Comparison of ENCODE assay signal across 9 cellular contexts in genomic region chr3:149339931-149340309, GRCh38. TPM values are rescaled to one million over a fixed set of nuclear protein-coding genes. Genes with fewer than 3 reads are reported as not detected.
DNase-seq lines count a peak whose midpoint lies in the region; ATAC-seq and TF ChIP-seq lines count a peak whose summit lies in the region.
"Had no signal": no experiment of that assay in that cellular context is flagged by ENCODE, and none has a peak within 500 bp of the region (broad histone marks: within the 10 kb centered on the region; RNA-seq: fewer than 3 reads in every experiment).

No MANE protein-coding gene starts in this region.

- no peaks in the 10 kb centered on the region for H3K27me3 Mint-ChIP-seq in chondrocyte (ENCODE audit: low read depth)
- peaks cover 36% of the 10 kb centered on the region for H3K27me3 Mint-ChIP-seq in activated T-cell treated with anti-CD3 and anti-CD28 coated beads, Interleukin-2, amount 50 U/mL, for 72 hours (ENCODE audit: low read depth)

- peak overlapping the region; percentile 88 for H3K27ac Mint-ChIP-seq in chondrocyte (ENCODE audit: unreplicated experiment)
- no peak overlapping the region for H3K27ac Mint-ChIP-seq in activated T-cell treated with anti-CD3 and anti-CD28 coated beads, Interleukin-2, amount 50 U/mL, for 72 hours

- H3K36me3 ChIP-seq in left lung (no peaks in the 10 kb centered on the region), vagina (no peaks in the 10 kb centered on the region)
- H3K36me3 ChIP-seq: HAP-1 had no signal

- ATAC-seq in left lung: peak; percentile 97
- no peak for ATAC-seq in HG03460 (IDR thresholded peaks at IDR 0.05; ENCODE audit: unreplicated experiment)
- no peak for ATAC-seq in activated T-cell treated with anti-CD3 and anti-CD28 coated beads, Interleukin-2, amount 50 U/mL, for 72 hours (replicated peaks in 1 of 2)

- H3K4me1 ChIP-seq in left lung (peaks cover 6 to 42% of the 10 kb centered on the region in 2 donors), vagina (peaks cover 4% of the 10 kb centered on the region)

- no peaks in the 10 kb centered on the region for H3K36me3 Mint-ChIP-seq in chondrocyte (ENCODE audit: low read depth)
- no peaks in the 10 kb centered on the region for H3K36me3 Mint-ChIP-seq in activated T-cell treated with anti-CD3 and anti-CD28 coated beads, Interleukin-2, amount 50 U/mL, for 72 hours (ENCODE audit: insufficient read depth in 2 of 2)

- H3K9me3 ChIP-seq in left lung: no peaks in the 10 kb centered on the region
- no peaks in the 10 kb centered on the region for H3K9me3 ChIP-seq in vagina
- H3K9me3 ChIP-seq: HAP-1 had no signal

- H3K4me3 ChIP-seq in left lung (no peak overlapping the region), vagina (no peak overlapping the region)
- H3K4me3 ChIP-seq: HAP-1 had no signal

- peak; percentile 84 for DNase-seq in COLO829 (ENCODE audit: low spot score)
- peak; percentile 58 for DNase-seq in NCI-H2029 (lab: John Stamatoyannopoulos, UW)
- peak; percentile 94 for DNase-seq in chondrocyte (ENCODE audit: low spot score)
- peak; percentile 78 to 80 for DNase-seq in left lung
- DNase-seq in vagina (ENCODE audit: extremely low spot score in 2 of 2): no peak
- no peak for DNase-seq in activated T-cell treated with anti-CD3 and anti-CD28 coated beads, Interleukin-2, amount 50 U/mL, for 72 hours
- DNase-seq in NCI-H2171 treated with DMSO at 0.1 percent for 48 hours (lab: John Stamatoyannopoulos, UW): no peak

- H3K27me3 ChIP-seq in left lung: no peaks in the 10 kb centered on the region
- no peaks in the 10 kb centered on the region for H3K27me3 ChIP-seq in vagina

- H3K4me3 Mint-ChIP-seq in chondrocyte (ENCODE audit: unreplicated experiment): no peak overlapping the region
- no peak overlapping the region for H3K4me3 Mint-ChIP-seq in activated T-cell treated with anti-CD3 and anti-CD28 coated beads, Interleukin-2, amount 50 U/mL, for 72 hours

- no peak for TF ChIP-seq POLR2A in vagina (IDR thresholded peaks at IDR 0.05)

- H3K4me1 Mint-ChIP-seq in chondrocyte (ENCODE audit: low read depth): peaks cover 35% of the 10 kb centered on the region
- H3K4me1 Mint-ChIP-seq in activated T-cell treated with anti-CD3 and anti-CD28 coated beads, Interleukin-2, amount 50 U/mL, for 72 hours (ENCODE audit: low read depth): no peaks in the 10 kb centered on the region

- TF ChIP-seq CTCF in chondrocyte (IDR thresholded peaks at IDR 0.05) (no peak), left lung (IDR thresholded peaks at IDR 0.05) (no peak), vagina (IDR thresholded peaks at IDR 0.05) (no peak)

- H3K27ac ChIP-seq in left lung (peak overlapping the region; percentile 83 to 86), vagina (peak overlapping the region; percentile 4)

- intact Hi-C loops in left lung (cut with DNase I): no loop called here
- intact Hi-C loops in vagina (cut with DNase I): no loop called here

- H3K9me3 Mint-ChIP-seq in chondrocyte (ENCODE audit: low read depth): no peaks in the 10 kb centered on the region
- H3K9me3 Mint-ChIP-seq in activated T-cell treated with anti-CD3 and anti-CD28 coated beads, Interleukin-2, amount 50 U/mL, for 72 hours: no peaks in the 10 kb centered on the region

RNA-seq across cellular contexts. Expression of gene TM4SF18, which starts 6.5 kb away (rescaled TPM):
- 0.20 to 1.4 TPM in 2 of 3 replicates, not detected in the other for total RNA-seq in chondrocyte
- total RNA-seq in left lung: 1 to 10 TPM; 8.5 to 8.8 TPM
- 10.1 TPM for total RNA-seq in vagina
- not detected for total RNA-seq in activated T-cell treated with anti-CD3 and anti-CD28 coated beads, Interleukin-2, amount 50 U/mL, for 72 hours

RNA-seq across cellular contexts. Expression of gene TM4SF1, which starts 37.5 kb away (rescaled TPM):
- total RNA-seq in chondrocyte (42.8 to 60.3 TPM (median 59.9 TPM) in 3 replicates), left lung (100 to 1,000 TPM; 249 to 283 TPM), vagina (97.7 TPM)
- under 1 TPM in 1 of 2 donors, not detected in 1; 0.23 TPM for total RNA-seq in activated T-cell treated with anti-CD3 and anti-CD28 coated beads, Interleukin-2, amount 50 U/mL, for 72 hours

Comparison
In these comparisons a context has a peak if more than half of its experiments do, and no peak if none do; other contexts are left out.
1. DNase-seq: peak in COLO829 (single experiment), NCI-H2029 (single experiment), chondrocyte (single experiment) and left lung (2 of 2); none in vagina (0 of 2), activated T-cell treated with anti-CD3 and anti-CD28 coated beads, Interleukin-2, amount 50 U/mL, for 72 hours (0 of 2) and NCI-H2171 treated with DMSO at 0.1 percent for 48 hours (single experiment).
2. RNA of gene TM4SF1, which starts 37.5 kb away (total RNA-seq): 249 to 283 TPM in left lung, 97.7 TPM in vagina (single experiment) and 42.8 to 60.3 TPM in chondrocyte; 0.23 TPM in activated T-cell treated with anti-CD3 and anti-CD28 coated beads, Interleukin-2, amount 50 U/mL, for 72 hours; every median in the first group is over 10 times any median in the second.